1 cellular context compared by ENCODE assay signal in the genomic region with DNA sequence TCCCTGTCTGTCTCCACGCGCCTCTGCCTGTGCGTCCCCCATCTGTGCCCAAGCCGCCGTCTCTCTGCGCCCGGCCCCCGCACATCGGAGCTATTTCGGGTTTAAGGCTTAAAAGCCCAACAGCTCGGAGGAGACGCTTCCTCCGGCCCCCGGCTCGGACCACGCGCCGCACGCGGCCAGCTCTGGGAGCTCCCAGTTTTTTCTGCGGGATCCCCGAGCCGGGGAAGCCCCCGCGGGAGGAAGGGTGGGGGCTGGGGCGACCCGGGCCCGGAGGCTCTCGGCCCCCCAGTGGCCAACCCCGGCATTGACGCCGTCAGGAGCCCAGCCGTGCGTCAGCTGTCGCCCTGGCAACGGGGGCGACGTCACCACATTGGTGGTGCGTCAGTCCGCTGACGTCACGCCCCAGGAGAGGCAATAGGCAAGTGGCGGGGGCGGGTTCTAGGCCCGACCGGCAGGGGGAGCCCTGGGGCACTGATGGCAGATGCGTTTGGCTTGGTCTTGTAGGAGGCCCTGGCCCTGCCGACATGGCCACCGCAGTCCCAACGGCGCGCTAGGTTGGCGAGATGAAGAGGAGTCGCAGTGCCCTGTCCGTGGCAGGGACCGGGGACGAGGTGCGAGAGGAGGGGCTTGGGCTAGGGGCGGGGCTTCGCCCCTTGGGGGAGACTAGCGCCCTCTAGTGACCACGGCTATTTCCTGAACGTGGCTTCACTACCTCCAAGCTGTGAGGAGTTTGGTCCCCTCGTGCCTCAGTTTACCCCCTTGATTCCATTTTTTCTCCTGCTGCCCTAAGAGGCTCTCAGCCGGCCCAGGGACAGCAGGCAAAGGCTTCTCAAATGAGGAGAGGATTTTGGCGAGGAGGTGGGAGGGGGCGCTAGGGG.
TF ChIP-seq lines count a peak whose summit lies in the region.

No MANE protein-coding gene starts in this region.

TF ChIP-seq in K562, 482 proteins besides CTCF, POLR2A, EP300 and RAD21 (continued from another document and continues in another):
- TF ChIP-seq, protein P1, sequence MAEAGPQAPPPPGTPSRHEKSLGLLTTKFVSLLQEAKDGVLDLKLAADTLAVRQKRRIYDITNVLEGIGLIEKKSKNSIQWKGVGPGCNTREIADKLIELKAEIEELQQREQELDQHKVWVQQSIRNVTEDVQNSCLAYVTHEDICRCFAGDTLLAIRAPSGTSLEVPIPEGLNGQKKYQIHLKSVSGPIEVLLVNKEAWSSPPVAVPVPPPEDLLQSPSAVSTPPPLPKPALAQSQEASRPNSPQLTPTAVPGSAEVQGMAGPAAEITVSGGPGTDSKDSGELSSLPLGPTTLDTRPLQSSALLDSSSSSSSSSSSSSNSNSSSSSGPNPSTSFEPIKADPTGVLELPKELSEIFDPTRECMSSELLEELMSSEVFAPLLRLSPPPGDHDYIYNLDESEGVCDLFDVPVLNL (CRISPR knock-in tag; IDR thresholded peaks at IDR 0.05; ENCODE audit: low read depth) = 0 out of 2 replicates have a peak, but pooled peaks have one; percentile 35
- peak; percentile 99; the same call in 1 of the 2 replicates for TF ChIP-seq KAT7 (CRISPR knock-in tag; IDR thresholded peaks at IDR 0.05; ENCODE audit: borderline replicate concordance)
- TF ChIP-seq TAF9B (IDR thresholded peaks at IDR 0.05; ENCODE audit: partially characterized antibody) = peak; percentile 59
- TF ChIP-seq HMG20B (CRISPR knock-in tag; IDR thresholded peaks at IDR 0.05) = no peak
- no peak for TF ChIP-seq SREBF1 (IDR thresholded peaks at IDR 0.05; ENCODE audit: borderline replicate concordance, low read depth, low read length)
- peak; percentile 84 for TF ChIP-seq RFX5 (IDR thresholded peaks at IDR 0.05; ENCODE audit: low read depth, low read length)
- TF ChIP-seq NFE2 (IDR thresholded peaks at IDR 0.05; ENCODE audit: low read depth) = 0 out of 2 replicates have a peak, but pooled peaks have one; percentile 36
- no peak for TF ChIP-seq NCOA4 (IDR thresholded peaks at IDR 0.05; ENCODE audit: partially characterized antibody)
- no peak for TF ChIP-seq ZNF77 (CRISPR knock-in tag; IDR thresholded peaks at IDR 0.05)
- TF ChIP-seq, protein P2, sequence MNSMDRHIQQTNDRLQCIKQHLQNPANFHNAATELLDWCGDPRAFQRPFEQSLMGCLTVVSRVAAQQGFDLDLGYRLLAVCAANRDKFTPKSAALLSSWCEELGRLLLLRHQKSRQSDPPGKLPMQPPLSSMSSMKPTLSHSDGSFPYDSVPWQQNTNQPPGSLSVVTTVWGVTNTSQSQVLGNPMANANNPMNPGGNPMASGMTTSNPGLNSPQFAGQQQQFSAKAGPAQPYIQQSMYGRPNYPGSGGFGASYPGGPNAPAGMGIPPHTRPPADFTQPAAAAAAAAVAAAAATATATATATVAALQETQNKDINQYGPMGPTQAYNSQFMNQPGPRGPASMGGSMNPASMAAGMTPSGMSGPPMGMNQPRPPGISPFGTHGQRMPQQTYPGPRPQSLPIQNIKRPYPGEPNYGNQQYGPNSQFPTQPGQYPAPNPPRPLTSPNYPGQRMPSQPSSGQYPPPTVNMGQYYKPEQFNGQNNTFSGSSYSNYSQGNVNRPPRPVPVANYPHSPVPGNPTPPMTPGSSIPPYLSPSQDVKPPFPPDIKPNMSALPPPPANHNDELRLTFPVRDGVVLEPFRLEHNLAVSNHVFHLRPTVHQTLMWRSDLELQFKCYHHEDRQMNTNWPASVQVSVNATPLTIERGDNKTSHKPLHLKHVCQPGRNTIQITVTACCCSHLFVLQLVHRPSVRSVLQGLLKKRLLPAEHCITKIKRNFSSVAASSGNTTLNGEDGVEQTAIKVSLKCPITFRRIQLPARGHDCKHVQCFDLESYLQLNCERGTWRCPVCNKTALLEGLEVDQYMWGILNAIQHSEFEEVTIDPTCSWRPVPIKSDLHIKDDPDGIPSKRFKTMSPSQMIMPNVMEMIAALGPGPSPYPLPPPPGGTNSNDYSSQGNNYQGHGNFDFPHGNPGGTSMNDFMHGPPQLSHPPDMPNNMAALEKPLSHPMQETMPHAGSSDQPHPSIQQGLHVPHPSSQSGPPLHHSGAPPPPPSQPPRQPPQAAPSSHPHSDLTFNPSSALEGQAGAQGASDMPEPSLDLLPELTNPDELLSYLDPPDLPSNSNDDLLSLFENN (IDR thresholded peaks at IDR 0.05; ENCODE audit: low read depth in 2 of 2, low read length in 2 of 2) = peak in 1 of 2 experiments; percentile 21; a peak in 1 of 4 replicates
- no peak for TF ChIP-seq PTBP1 (IDR thresholded peaks at IDR 0.05; ENCODE audit: low read depth, low read length)
- no peak for TF ChIP-seq HDAC6 (IDR thresholded peaks at IDR 0.05; ENCODE audit: low read depth, low read length)
- TF ChIP-seq MTA2 (IDR thresholded peaks at IDR 0.05; ENCODE audit: low read depth) = peak; percentile 23; the same call in 1 of the 2 replicates
- no peak for TF ChIP-seq ZNF695 (CRISPR knock-in tag; IDR thresholded peaks at IDR 0.05)
- TF ChIP-seq KDM1A (IDR thresholded peaks at IDR 0.05) = peak; percentile 99 to 100
- peak; percentile 23; the same call in 1 of the 2 replicates for TF ChIP-seq ZNF239 (CRISPR knock-in tag; IDR thresholded peaks at IDR 0.05)
- TF ChIP-seq, protein P3, sequence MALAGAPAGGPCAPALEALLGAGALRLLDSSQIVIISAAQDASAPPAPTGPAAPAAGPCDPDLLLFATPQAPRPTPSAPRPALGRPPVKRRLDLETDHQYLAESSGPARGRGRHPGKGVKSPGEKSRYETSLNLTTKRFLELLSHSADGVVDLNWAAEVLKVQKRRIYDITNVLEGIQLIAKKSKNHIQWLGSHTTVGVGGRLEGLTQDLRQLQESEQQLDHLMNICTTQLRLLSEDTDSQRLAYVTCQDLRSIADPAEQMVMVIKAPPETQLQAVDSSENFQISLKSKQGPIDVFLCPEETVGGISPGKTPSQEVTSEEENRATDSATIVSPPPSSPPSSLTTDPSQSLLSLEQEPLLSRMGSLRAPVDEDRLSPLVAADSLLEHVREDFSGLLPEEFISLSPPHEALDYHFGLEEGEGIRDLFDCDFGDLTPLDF (CRISPR knock-in tag; IDR thresholded peaks at IDR 0.05) = peak; percentile 65; the same call in 1 of the 2 replicates
- no peak for TF ChIP-seq U2AF2 (optimal IDR thresholded peaks at IDR 0.05; ENCODE audit: low read depth, low read length)
- TF ChIP-seq, protein P4, sequence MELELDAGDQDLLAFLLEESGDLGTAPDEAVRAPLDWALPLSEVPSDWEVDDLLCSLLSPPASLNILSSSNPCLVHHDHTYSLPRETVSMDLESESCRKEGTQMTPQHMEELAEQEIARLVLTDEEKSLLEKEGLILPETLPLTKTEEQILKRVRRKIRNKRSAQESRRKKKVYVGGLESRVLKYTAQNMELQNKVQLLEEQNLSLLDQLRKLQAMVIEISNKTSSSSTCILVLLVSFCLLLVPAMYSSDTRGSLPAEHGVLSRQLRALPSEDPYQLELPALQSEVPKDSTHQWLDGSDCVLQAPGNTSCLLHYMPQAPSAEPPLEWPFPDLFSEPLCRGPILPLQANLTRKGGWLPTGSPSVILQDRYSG (tag; conservative IDR thresholded peaks at IDR 0.05; ENCODE audit: low read depth) = peak; percentile 95
- peak; percentile 75 for TF ChIP-seq CHD4 (IDR thresholded peaks at IDR 0.05; ENCODE audit: insufficient read depth, insufficient replicate concordance, low read depth, low read length, poor library complexity, severe bottlenecking)
- TF ChIP-seq ASH1L (IDR thresholded peaks at IDR 0.05; ENCODE audit: borderline replicate concordance, low read depth, partially characterized antibody) = no peak
- TF ChIP-seq, protein P5, sequence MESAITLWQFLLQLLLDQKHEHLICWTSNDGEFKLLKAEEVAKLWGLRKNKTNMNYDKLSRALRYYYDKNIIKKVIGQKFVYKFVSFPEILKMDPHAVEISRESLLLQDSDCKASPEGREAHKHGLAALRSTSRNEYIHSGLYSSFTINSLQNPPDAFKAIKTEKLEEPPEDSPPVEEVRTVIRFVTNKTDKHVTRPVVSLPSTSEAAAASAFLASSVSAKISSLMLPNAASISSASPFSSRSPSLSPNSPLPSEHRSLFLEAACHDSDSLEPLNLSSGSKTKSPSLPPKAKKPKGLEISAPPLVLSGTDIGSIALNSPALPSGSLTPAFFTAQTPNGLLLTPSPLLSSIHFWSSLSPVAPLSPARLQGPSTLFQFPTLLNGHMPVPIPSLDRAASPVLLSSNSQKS (CRISPR knock-in tag; IDR thresholded peaks at IDR 0.05) = no peak
- TF ChIP-seq FOXJ2 (tag; IDR thresholded peaks at IDR 0.05) = peak; percentile 93
- peak; percentile 88 for TF ChIP-seq POLR2G (IDR thresholded peaks at IDR 0.05; ENCODE audit: low read depth, low read length)
- no peak for TF ChIP-seq ZNF551 (CRISPR knock-in tag; IDR thresholded peaks at IDR 0.05)
- TF ChIP-seq, protein P6, sequence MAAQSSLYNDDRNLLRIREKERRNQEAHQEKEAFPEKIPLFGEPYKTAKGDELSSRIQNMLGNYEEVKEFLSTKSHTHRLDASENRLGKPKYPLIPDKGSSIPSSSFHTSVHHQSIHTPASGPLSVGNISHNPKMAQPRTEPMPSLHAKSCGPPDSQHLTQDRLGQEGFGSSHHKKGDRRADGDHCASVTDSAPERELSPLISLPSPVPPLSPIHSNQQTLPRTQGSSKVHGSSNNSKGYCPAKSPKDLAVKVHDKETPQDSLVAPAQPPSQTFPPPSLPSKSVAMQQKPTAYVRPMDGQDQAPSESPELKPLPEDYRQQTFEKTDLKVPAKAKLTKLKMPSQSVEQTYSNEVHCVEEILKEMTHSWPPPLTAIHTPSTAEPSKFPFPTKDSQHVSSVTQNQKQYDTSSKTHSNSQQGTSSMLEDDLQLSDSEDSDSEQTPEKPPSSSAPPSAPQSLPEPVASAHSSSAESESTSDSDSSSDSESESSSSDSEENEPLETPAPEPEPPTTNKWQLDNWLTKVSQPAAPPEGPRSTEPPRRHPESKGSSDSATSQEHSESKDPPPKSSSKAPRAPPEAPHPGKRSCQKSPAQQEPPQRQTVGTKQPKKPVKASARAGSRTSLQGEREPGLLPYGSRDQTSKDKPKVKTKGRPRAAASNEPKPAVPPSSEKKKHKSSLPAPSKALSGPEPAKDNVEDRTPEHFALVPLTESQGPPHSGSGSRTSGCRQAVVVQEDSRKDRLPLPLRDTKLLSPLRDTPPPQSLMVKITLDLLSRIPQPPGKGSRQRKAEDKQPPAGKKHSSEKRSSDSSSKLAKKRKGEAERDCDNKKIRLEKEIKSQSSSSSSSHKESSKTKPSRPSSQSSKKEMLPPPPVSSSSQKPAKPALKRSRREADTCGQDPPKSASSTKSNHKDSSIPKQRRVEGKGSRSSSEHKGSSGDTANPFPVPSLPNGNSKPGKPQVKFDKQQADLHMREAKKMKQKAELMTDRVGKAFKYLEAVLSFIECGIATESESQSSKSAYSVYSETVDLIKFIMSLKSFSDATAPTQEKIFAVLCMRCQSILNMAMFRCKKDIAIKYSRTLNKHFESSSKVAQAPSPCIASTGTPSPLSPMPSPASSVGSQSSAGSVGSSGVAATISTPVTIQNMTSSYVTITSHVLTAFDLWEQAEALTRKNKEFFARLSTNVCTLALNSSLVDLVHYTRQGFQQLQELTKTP (IDR thresholded peaks at IDR 0.05; ENCODE audit: low read depth in 1 of 2, partially characterized antibody in 2 of 2) = no peak
- TF ChIP-seq, protein P7, sequence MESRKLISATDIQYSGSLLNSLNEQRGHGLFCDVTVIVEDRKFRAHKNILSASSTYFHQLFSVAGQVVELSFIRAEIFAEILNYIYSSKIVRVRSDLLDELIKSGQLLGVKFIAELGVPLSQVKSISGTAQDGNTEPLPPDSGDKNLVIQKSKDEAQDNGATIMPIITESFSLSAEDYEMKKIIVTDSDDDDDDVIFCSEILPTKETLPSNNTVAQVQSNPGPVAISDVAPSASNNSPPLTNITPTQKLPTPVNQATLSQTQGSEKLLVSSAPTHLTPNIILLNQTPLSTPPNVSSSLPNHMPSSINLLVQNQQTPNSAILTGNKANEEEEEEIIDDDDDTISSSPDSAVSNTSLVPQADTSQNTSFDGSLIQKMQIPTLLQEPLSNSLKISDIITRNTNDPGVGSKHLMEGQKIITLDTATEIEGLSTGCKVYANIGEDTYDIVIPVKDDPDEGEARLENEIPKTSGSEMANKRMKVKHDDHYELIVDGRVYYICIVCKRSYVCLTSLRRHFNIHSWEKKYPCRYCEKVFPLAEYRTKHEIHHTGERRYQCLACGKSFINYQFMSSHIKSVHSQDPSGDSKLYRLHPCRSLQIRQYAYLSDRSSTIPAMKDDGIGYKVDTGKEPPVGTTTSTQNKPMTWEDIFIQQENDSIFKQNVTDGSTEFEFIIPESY (CRISPR knock-in tag; IDR thresholded peaks at IDR 0.05) = peak; percentile 88
- TF ChIP-seq MXI1 (IDR thresholded peaks at IDR 0.05; ENCODE audit: low read depth, low read length) = peak; percentile 97
- TF ChIP-seq, protein P8, sequence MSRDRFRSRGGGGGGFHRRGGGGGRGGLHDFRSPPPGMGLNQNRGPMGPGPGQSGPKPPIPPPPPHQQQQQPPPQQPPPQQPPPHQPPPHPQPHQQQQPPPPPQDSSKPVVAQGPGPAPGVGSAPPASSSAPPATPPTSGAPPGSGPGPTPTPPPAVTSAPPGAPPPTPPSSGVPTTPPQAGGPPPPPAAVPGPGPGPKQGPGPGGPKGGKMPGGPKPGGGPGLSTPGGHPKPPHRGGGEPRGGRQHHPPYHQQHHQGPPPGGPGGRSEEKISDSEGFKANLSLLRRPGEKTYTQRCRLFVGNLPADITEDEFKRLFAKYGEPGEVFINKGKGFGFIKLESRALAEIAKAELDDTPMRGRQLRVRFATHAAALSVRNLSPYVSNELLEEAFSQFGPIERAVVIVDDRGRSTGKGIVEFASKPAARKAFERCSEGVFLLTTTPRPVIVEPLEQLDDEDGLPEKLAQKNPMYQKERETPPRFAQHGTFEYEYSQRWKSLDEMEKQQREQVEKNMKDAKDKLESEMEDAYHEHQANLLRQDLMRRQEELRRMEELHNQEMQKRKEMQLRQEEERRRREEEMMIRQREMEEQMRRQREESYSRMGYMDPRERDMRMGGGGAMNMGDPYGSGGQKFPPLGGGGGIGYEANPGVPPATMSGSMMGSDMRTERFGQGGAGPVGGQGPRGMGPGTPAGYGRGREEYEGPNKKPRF (IDR thresholded peaks at IDR 0.05; ENCODE audit: low read depth, low read length) = no peak
- no peak for TF ChIP-seq ZNF316 (IDR thresholded peaks at IDR 0.05)
- TF ChIP-seq, protein P9, sequence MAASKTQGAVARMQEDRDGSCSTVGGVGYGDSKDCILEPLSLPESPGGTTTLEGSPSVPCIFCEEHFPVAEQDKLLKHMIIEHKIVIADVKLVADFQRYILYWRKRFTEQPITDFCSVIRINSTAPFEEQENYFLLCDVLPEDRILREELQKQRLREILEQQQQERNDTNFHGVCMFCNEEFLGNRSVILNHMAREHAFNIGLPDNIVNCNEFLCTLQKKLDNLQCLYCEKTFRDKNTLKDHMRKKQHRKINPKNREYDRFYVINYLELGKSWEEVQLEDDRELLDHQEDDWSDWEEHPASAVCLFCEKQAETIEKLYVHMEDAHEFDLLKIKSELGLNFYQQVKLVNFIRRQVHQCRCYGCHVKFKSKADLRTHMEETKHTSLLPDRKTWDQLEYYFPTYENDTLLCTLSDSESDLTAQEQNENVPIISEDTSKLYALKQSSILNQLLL (CRISPR knock-in tag; IDR thresholded peaks at IDR 0.05; ENCODE audit: borderline replicate concordance) = no peak
- no peak for TF ChIP-seq SIRT6 (IDR thresholded peaks at IDR 0.05; ENCODE audit: low read depth, low read length)
- TF ChIP-seq CCNT2 (IDR thresholded peaks at IDR 0.05; ENCODE audit: borderline replicate concordance, extremely low read depth, insufficient read length, low read depth, low read length) = peak; percentile 95
- no peak for TF ChIP-seq COPS2 (conservative IDR thresholded peaks at IDR 0.05)
- TF ChIP-seq RB1 (IDR thresholded peaks at IDR 0.05; ENCODE audit: low read depth) = peak; percentile 97
- TF ChIP-seq KDM2B (CRISPR knock-in tag; IDR thresholded peaks at IDR 0.05) = 0 out of 2 replicates have a peak, but pooled peaks have one; percentile 54
- peak; percentile 85 for TF ChIP-seq CXXC5 (CRISPR knock-in tag; IDR thresholded peaks at IDR 0.05)
- TF ChIP-seq EWSR1 (IDR thresholded peaks at IDR 0.05; ENCODE audit: borderline replicate concordance, low read depth, partially characterized antibody) = no peak
- peak in 1 of 2 experiments; percentile 84; a peak in 1 of 4 replicates for TF ChIP-seq NONO (IDR thresholded peaks at IDR 0.05; ENCODE audit: low read depth in 2 of 2, low read length in 1 of 2)
- 0 out of 2 replicates have a peak, but pooled peaks have one; percentile 9 for TF ChIP-seq CAMTA2 (CRISPR knock-in tag; conservative IDR thresholded peaks at IDR 0.05)
